1 cellular context compared by ENCODE assay signal in the genomic region with DNA sequence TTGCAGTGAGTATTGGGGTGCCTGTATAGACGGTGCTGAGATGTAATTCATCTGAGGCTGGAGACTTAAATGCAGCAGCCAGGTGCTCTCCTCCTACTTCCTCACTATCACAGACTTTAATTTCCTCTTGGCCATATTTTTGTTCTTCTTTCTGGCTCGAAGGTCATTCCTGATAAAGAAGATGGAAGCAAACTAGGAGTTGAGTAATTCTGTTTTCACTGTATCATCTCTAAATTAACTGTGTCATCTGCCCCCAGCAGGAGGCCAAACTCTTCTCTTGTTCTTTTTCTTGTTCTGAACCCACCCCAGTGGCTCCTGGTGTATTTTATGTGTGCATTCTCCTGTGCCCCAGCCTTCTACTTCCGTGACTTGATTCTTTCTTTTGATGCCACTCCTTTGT.
TF ChIP-seq lines count a peak whose summit lies in the region.

No MANE protein-coding gene starts in this region.

TF ChIP-seq in HCT116, 20 proteins besides CTCF, POLR2A, EP300 and RAD21 (continued from another document):
- TF ChIP-seq, protein P1, sequence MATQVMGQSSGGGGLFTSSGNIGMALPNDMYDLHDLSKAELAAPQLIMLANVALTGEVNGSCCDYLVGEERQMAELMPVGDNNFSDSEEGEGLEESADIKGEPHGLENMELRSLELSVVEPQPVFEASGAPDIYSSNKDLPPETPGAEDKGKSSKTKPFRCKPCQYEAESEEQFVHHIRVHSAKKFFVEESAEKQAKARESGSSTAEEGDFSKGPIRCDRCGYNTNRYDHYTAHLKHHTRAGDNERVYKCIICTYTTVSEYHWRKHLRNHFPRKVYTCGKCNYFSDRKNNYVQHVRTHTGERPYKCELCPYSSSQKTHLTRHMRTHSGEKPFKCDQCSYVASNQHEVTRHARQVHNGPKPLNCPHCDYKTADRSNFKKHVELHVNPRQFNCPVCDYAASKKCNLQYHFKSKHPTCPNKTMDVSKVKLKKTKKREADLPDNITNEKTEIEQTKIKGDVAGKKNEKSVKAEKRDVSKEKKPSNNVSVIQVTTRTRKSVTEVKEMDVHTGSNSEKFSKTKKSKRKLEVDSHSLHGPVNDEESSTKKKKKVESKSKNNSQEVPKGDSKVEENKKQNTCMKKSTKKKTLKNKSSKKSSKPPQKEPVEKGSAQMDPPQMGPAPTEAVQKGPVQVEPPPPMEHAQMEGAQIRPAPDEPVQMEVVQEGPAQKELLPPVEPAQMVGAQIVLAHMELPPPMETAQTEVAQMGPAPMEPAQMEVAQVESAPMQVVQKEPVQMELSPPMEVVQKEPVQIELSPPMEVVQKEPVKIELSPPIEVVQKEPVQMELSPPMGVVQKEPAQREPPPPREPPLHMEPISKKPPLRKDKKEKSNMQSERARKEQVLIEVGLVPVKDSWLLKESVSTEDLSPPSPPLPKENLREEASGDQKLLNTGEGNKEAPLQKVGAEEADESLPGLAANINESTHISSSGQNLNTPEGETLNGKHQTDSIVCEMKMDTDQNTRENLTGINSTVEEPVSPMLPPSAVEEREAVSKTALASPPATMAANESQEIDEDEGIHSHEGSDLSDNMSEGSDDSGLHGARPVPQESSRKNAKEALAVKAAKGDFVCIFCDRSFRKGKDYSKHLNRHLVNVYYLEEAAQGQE (IDR thresholded peaks at IDR 0.05; ENCODE audit: low read depth), result no peak
- TF ChIP-seq ELF1 (IDR thresholded peaks at IDR 0.05; ENCODE audit: borderline replicate concordance, low read depth), result no peak
- no peak for TF ChIP-seq ZNF274 (IDR thresholded peaks at IDR 0.05; ENCODE audit: low read depth, low read length)
- TF ChIP-seq YY1 (IDR thresholded peaks at IDR 0.05; ENCODE audit: extremely low read depth, insufficient replicate concordance, low read depth, low read length), result no peak
- TF ChIP-seq CBX3 (IDR thresholded peaks at IDR 0.05; ENCODE audit: low read depth), result no peak
